ENCODE assay signal across 1 cellular context in the genomic region with DNA sequence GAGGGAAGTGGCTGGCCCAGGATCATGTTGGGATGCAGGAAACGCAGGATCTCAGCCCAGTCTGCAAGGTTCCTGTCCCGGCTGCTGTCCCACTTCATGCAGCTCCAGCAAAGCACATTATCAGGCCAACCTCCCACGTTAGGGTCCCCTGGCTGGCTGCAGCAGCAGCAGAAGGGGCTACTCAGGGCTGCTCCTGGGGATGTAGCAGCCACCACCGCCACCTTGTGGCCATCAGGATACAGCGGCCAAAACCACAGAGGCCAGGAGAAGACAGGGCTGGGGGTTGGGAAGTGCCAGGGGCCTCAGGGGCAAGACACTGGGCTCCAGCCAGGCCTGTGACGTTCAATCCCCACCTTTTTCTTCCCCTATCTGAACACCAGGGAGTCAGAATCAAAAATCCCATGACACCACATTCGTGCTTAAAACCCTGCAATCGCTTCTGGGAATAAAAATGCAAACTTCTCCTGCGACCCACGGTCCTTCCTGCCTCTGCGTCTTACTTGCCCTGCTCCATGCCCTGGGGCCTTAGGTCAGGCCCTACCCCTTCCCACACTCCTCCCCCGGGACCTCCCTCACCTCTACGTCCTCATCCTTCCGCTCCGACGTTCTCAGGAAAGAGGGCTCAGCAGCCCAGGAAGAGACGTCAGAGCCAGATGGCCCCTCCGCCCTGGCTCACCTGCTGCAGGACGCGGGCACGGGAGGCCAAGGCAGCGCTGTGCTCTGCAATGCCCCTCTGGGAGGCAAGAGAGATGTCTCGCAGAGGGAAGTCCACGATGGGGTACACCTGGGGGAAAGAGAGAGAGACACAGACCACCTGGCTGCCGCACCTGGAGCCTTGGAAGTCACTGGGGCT.
TF ChIP-seq lines count a peak whose summit lies in the region.

No MANE protein-coding gene starts in this region.

TF ChIP-seq in HepG2, 621 proteins besides CTCF, POLR2A, EP300 and RAD21 (continued from another document and continues in another):
- no peak for TF ChIP-seq U2AF1 (optimal IDR thresholded peaks at IDR 0.05; ENCODE audit: low read depth, low read length)
- TF ChIP-seq ZNF546 (CRISPR knock-in tag; conservative IDR thresholded peaks at IDR 0.05) = no peak
- TF ChIP-seq KLF15 (CRISPR knock-in tag; IDR thresholded peaks at IDR 0.05; ENCODE audit: borderline replicate concordance) = no peak
- TF ChIP-seq ZNF766 (CRISPR knock-in tag; IDR thresholded peaks at IDR 0.05; ENCODE audit: borderline replicate concordance) = no peak
- no peak for TF ChIP-seq TRIM24 (CRISPR knock-in tag; IDR thresholded peaks at IDR 0.05)
- TF ChIP-seq ZUFSP (CRISPR knock-in tag; IDR thresholded peaks at IDR 0.05; ENCODE audit: borderline replicate concordance) = no peak
- TF ChIP-seq GATAD1 (CRISPR knock-in tag; IDR thresholded peaks at IDR 0.05) = no peak
- TF ChIP-seq TCF7L2 (IDR thresholded peaks at IDR 0.05; ENCODE audit: low read depth, low read length) = no peak
- no peak for TF ChIP-seq ZNF280D (CRISPR knock-in tag; IDR thresholded peaks at IDR 0.05)
- no peak for TF ChIP-seq ZNF430 (CRISPR knock-in tag; IDR thresholded peaks at IDR 0.05)
- no peak for TF ChIP-seq CENPX (CRISPR knock-in tag; IDR thresholded peaks at IDR 0.05)
- TF ChIP-seq NR2F1 (CRISPR knock-in tag; IDR thresholded peaks at IDR 0.05) = no peak
- TF ChIP-seq, protein P1, sequence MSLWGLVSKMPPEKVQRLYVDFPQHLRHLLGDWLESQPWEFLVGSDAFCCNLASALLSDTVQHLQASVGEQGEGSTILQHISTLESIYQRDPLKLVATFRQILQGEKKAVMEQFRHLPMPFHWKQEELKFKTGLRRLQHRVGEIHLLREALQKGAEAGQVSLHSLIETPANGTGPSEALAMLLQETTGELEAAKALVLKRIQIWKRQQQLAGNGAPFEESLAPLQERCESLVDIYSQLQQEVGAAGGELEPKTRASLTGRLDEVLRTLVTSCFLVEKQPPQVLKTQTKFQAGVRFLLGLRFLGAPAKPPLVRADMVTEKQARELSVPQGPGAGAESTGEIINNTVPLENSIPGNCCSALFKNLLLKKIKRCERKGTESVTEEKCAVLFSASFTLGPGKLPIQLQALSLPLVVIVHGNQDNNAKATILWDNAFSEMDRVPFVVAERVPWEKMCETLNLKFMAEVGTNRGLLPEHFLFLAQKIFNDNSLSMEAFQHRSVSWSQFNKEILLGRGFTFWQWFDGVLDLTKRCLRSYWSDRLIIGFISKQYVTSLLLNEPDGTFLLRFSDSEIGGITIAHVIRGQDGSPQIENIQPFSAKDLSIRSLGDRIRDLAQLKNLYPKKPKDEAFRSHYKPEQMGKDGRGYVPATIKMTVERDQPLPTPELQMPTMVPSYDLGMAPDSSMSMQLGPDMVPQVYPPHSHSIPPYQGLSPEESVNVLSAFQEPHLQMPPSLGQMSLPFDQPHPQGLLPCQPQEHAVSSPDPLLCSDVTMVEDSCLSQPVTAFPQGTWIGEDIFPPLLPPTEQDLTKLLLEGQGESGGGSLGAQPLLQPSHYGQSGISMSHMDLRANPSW (CRISPR knock-in tag; IDR thresholded peaks at IDR 0.05; ENCODE audit: borderline replicate concordance) = no peak
- no peak for TF ChIP-seq GLI4 (CRISPR knock-in tag; IDR thresholded peaks at IDR 0.05; ENCODE audit: borderline replicate concordance)
- no peak for TF ChIP-seq KDM5B (CRISPR knock-in tag; IDR thresholded peaks at IDR 0.05; ENCODE audit: borderline replicate concordance)
- no peak for TF ChIP-seq ZNF781 (CRISPR knock-in tag; IDR thresholded peaks at IDR 0.05; ENCODE audit: borderline replicate concordance, not compliant biosample characterization)
- no peak for TF ChIP-seq ZFP1 (CRISPR knock-in tag; IDR thresholded peaks at IDR 0.05)
- no peak for TF ChIP-seq ELF3 (CRISPR knock-in tag; IDR thresholded peaks at IDR 0.05)
- no peak for TF ChIP-seq NFYB (CRISPR knock-in tag; IDR thresholded peaks at IDR 0.05)
- peak; percentile 47; the same call in 1 of the 2 replicates for TF ChIP-seq SMC3 (IDR thresholded peaks at IDR 0.05; ENCODE audit: low read length)
- TF ChIP-seq SMAD1 (CRISPR knock-in tag; IDR thresholded peaks at IDR 0.05; ENCODE audit: borderline replicate concordance, low read depth) = no peak
- TF ChIP-seq RORA (CRISPR knock-in tag; IDR thresholded peaks at IDR 0.05) = no peak
- TF ChIP-seq ZFX (CRISPR knock-in tag; IDR thresholded peaks at IDR 0.05; ENCODE audit: low read depth) = 0 out of 2 replicates have a peak, but pooled peaks have one; percentile 20
- 0 out of 2 replicates have a peak, but pooled peaks have one; percentile 17 for TF ChIP-seq ZNF225 (CRISPR knock-in tag; IDR thresholded peaks at IDR 0.05)
- TF ChIP-seq LCORL (IDR thresholded peaks at IDR 0.05) = no peak
- TF ChIP-seq LCORL (CRISPR knock-in tag; IDR thresholded peaks at IDR 0.05) = 0 out of 2 replicates have a peak, but pooled peaks have one; percentile 23
- no peak for TF ChIP-seq ZNF550 (CRISPR knock-in tag; IDR thresholded peaks at IDR 0.05; ENCODE audit: borderline replicate concordance)
- TF ChIP-seq AGO2 (optimal IDR thresholded peaks at IDR 0.05; ENCODE audit: low read depth, low read length) = peak; percentile 43
- TF ChIP-seq SP140L (CRISPR knock-in tag; IDR thresholded peaks at IDR 0.05; ENCODE audit: borderline replicate concordance) = no peak
- no peak for TF ChIP-seq SAFB2 (CRISPR knock-in tag; IDR thresholded peaks at IDR 0.05; ENCODE audit: borderline replicate concordance, low read depth)
- TF ChIP-seq RERE (CRISPR knock-in tag; IDR thresholded peaks at IDR 0.05; ENCODE audit: low read depth) = no peak
- TF ChIP-seq SUZ12 (IDR thresholded peaks at IDR 0.05; ENCODE audit: low read depth, low read length) = no peak
- TF ChIP-seq ZFP82 (CRISPR knock-in tag; IDR thresholded peaks at IDR 0.05; ENCODE audit: borderline replicate concordance) = no peak
- peak; percentile 45; the same call in 1 of the 2 replicates for TF ChIP-seq ZGPAT (CRISPR knock-in tag; IDR thresholded peaks at IDR 0.05)
- TF ChIP-seq, protein P2, sequence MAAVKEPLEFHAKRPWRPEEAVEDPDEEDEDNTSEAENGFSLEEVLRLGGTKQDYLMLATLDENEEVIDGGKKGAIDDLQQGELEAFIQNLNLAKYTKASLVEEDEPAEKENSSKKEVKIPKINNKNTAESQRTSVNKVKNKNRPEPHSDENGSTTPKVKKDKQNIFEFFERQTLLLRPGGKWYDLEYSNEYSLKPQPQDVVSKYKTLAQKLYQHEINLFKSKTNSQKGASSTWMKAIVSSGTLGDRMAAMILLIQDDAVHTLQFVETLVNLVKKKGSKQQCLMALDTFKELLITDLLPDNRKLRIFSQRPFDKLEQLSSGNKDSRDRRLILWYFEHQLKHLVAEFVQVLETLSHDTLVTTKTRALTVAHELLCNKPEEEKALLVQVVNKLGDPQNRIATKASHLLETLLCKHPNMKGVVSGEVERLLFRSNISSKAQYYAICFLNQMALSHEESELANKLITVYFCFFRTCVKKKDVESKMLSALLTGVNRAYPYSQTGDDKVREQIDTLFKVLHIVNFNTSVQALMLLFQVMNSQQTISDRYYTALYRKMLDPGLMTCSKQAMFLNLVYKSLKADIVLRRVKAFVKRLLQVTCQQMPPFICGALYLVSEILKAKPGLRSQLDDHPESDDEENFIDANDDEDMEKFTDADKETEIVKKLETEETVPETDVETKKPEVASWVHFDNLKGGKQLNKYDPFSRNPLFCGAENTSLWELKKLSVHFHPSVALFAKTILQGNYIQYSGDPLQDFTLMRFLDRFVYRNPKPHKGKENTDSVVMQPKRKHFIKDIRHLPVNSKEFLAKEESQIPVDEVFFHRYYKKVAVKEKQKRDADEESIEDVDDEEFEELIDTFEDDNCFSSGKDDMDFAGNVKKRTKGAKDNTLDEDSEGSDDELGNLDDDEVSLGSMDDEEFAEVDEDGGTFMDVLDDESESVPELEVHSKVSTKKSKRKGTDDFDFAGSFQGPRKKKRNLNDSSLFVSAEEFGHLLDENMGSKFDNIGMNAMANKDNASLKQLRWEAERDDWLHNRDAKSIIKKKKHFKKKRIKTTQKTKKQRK (IDR thresholded peaks at IDR 0.05; ENCODE audit: low read length) = no peak
- TF ChIP-seq HMG20B (CRISPR knock-in tag; conservative IDR thresholded peaks at IDR 0.05) = no peak
- TF ChIP-seq ZNF652 (CRISPR knock-in tag; IDR thresholded peaks at IDR 0.05; ENCODE audit: borderline replicate concordance, low read depth) = no peak
- no peak for TF ChIP-seq ZNF354B (CRISPR knock-in tag; IDR thresholded peaks at IDR 0.05)
- no peak for TF ChIP-seq ATRX (CRISPR knock-in tag; IDR thresholded peaks at IDR 0.05; ENCODE audit: borderline replicate concordance)
- TF ChIP-seq ZMYM4 (CRISPR knock-in tag; IDR thresholded peaks at IDR 0.05) = no peak
- TF ChIP-seq REXO4 (CRISPR knock-in tag; IDR thresholded peaks at IDR 0.05; ENCODE audit: borderline replicate concordance) = no peak
- TF ChIP-seq MIER3 (CRISPR knock-in tag; IDR thresholded peaks at IDR 0.05; ENCODE audit: borderline replicate concordance) = no peak
